ENCODE assay signal across 16 cellular contexts in the genomic region with DNA sequence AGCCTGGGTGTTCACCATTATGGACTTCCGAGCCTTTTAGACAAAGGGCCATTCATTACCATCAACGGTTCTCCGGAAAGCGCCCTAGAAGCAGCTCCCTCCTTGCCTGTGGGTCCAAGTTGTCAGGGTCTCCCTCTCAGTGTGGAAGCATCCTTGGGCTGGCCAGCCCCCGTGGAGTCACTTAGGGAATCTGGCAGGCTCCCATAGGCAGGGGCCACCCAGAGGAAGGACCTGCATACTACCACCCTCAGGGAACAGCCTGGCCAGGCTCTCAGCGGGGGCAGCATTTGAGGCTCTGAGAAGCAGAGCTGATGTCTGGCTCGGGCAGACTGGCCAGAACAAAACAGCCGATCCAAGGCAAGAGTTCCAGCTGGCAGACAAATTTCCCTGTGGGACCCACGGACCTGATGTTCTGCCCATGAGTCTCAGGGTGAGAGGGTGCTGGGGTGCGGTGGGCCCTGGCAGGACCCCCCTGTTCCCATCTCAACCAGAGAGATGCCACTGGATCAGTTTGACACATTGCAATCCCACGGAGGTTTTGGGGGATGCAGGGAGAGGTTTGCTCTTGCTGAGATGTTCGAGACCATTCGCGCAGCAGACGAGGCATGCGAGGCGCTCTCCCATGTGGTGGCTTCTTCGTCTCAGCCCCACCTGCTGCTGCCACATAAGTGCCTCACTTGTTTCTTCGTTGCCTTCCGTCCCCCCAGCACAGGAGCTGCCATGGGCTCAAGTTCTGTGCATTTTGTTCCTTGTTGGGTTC. TPM values are rescaled to one million over a fixed set of nuclear protein-coding genes. Genes with fewer than 3 reads are reported as not detected.
DNase-seq lines count a peak whose midpoint lies in the region; ATAC-seq and TF ChIP-seq lines count a peak whose summit lies in the region.
"Had no signal": no experiment of that assay in that cellular context is flagged by ENCODE, and none has a peak within 500 bp of the region (broad histone marks: within the 10 kb centered on the region; RNA-seq: fewer than 3 reads in every experiment).

No MANE protein-coding gene starts in this region.

- ATAC-seq in heart left ventricle (no peak), aorta (ENCODE audit: low FRiP score) (no peak)
- ATAC-seq: PC-3 had no signal

- TF ChIP-seq CTCF in heart left ventricle (IDR thresholded peaks at IDR 0.05), result no peak
- peak; percentile 54 for TF ChIP-seq CTCF in endodermal cell (conservative IDR thresholded peaks at IDR 0.05)

- H3K4ac ChIP-seq in neuronal stem cell (ENCODE audit: low read length), result no peak overlapping the region

- no peak for TF ChIP-seq POLR2A in heart left ventricle (IDR thresholded peaks at IDR 0.05)

- no peak overlapping the region for H3K4me2 ChIP-seq in neuronal stem cell (ENCODE audit: insufficient read depth, low read length, poor library complexity, severe bottlenecking)
- H3K4me2 ChIP-seq: A549 had no signal

- no peaks in the 10 kb centered on the region for H3K36me3 Mint-ChIP-seq in endodermal cell (ENCODE audit: low read depth)

- H3K9me3 ChIP-seq in heart left ventricle (no peaks in the 10 kb centered on the region), endodermal cell (ENCODE audit: control insufficient read depth, low read length) (no peaks in the 10 kb centered on the region), neuronal stem cell (replicated peaks in 1 of 2; ENCODE audit: control insufficient read depth in 2 of 2, insufficient read depth in 1 of 2, low read depth in 1 of 2, low read length in 2 of 2) (peaks cover 0 to 3% of the 10 kb centered on the region in 2 donors), aorta (ENCODE audit: control insufficient read depth, low read length) (no peaks in the 10 kb centered on the region), SJCRH30 (replicated peaks) (no peaks in the 10 kb centered on the region)
- H3K9me3 ChIP-seq: A549 had no signal

- WGBS in heart left ventricle, 4 donors, result 82 to 94% (median 86%) methylated on average over 20 of the region's 20 CpGs
- 86 to 90% methylated on average over 15 to 20 of the region's 20 CpGs for WGBS in endodermal cell (ENCODE audit: insufficient coverage in 1 of 2, insufficient read length in 1 of 2), 2 experiments
- WGBS in neuronal stem cell (ENCODE audit: extremely low coverage in 2 of 2, insufficient read length in 2 of 2, insufficient replicate concordance in 1 of 2), 2 donors, result no CpG with 5 or more reads among the region's 20 CpGs
- 57 to 58% methylated on average over 20 of the region's 20 CpGs for WGBS in aorta, 2 donors

- H3K4me3 ChIP-seq in heart left ventricle (no peak overlapping the region), endodermal cell (ENCODE audit: low read length) (no peak overlapping the region), neuronal stem cell (ENCODE audit: low read length in 2 of 2) (no peak overlapping the region), aorta (ENCODE audit: low read length in 2 of 2) (no peak overlapping the region), SJCRH30 (no peak overlapping the region)
- H3K4me3 ChIP-seq: A549 had no signal

- H2BK12ac ChIP-seq in neuronal stem cell (ENCODE audit: low read length), result no peak overlapping the region

- H3K27me3 Mint-ChIP-seq in endodermal cell (ENCODE audit: insufficient read depth), result peaks cover 13% of the 10 kb centered on the region

- H3K4me1 Mint-ChIP-seq in endodermal cell, result peaks cover 9% of the 10 kb centered on the region

- DNase-seq in cardiac septum (ENCODE audit: low spot score) (peak; percentile 54), heart left ventricle (no peak), endodermal cell (no peak), neuronal stem cell (ENCODE audit: low spot score) (no peak), aorta (peak; percentile 39 to 64), SJCRH30 (no peak), 8988T (no peak), DMS79 treated with DMSO at 0.1 percent for 48 hours (lab: John Stamatoyannopoulos, UW) (no peak)
- DNase-seq: DMS79; NCI-H1417 treated with DMSO at 0.1 percent for 48 hours; NCI-H2029 treated with DMSO at 0.1 percent for 48 hours; NCI-H524; NK-92 treated with Interleukin-12 subunit alpha and Interleukin-12 subunit beta, amount 100 ng/mL, for 24 hours; PC-3 had no signal

- H2BK5ac ChIP-seq in neuronal stem cell (ENCODE audit: low read length), result no peak overlapping the region

- H3K27me3 ChIP-seq in heart left ventricle (no peaks in the 10 kb centered on the region), endodermal cell (ENCODE audit: control insufficient read depth, insufficient read depth, low read length, poor library complexity, severe bottlenecking) (no peaks in the 10 kb centered on the region), neuronal stem cell (ENCODE audit: control insufficient read depth in 3 of 3, insufficient read depth in 3 of 3, low read depth in 1 of 3, low read length in 3 of 3) (no peaks in the 10 kb centered on the region), aorta (ENCODE audit: control insufficient read depth in 1 of 2, insufficient read depth in 2 of 2, low read length in 1 of 2) (no peaks in the 10 kb centered on the region), SJCRH30 (no peaks in the 10 kb centered on the region)

- H4K8ac ChIP-seq in neuronal stem cell (ENCODE audit: low read depth, low read length), result no peak overlapping the region

- no peak overlapping the region for H3K23ac ChIP-seq in neuronal stem cell (ENCODE audit: low read depth, low read length, poor library complexity)

- H2BK120ac ChIP-seq in neuronal stem cell (ENCODE audit: low read depth, low read length), result no peak overlapping the region

- no peak overlapping the region for H2AK5ac ChIP-seq in neuronal stem cell (ENCODE audit: low read depth, low read length)

- H3K27ac ChIP-seq in heart left ventricle, result no peak overlapping the region
- no peak overlapping the region for H3K27ac ChIP-seq in endodermal cell (ENCODE audit: low read depth, low read length)
- no peak overlapping the region for H3K27ac ChIP-seq in neuronal stem cell (replicated peaks; ENCODE audit: low read length)
- H3K27ac ChIP-seq in aorta (ENCODE audit: low read depth in 1 of 2, low read length in 2 of 2), result no peak overlapping the region
- H3K27ac ChIP-seq in SJCRH30, result no peak overlapping the region
- H3K27ac ChIP-seq: A549 had no signal

- H3K9ac ChIP-seq in endodermal cell (ENCODE audit: extremely low read depth, low read length, poor library complexity, severe bottlenecking), result no peak overlapping the region
- H3K9ac ChIP-seq in neuronal stem cell (ENCODE audit: low read depth, low read length, poor library complexity), result no peak overlapping the region

- no peak overlapping the region for H2AFZ ChIP-seq in neuronal stem cell (ENCODE audit: low read length)

- H4K91ac ChIP-seq in neuronal stem cell (ENCODE audit: low read depth, low read length, poor library complexity), result no peak overlapping the region

- H3K4me3 Mint-ChIP-seq in endodermal cell, result no peak overlapping the region

- peaks cover 0 to 22% (median 14%) of the 10 kb centered on the region in 12 donors for H3K4me1 ChIP-seq in heart left ventricle
- H3K4me1 ChIP-seq in endodermal cell (ENCODE audit: control insufficient read depth, insufficient read depth, low read length), result no peaks in the 10 kb centered on the region
- H3K4me1 ChIP-seq in neuronal stem cell (ENCODE audit: control insufficient read depth in 2 of 2, insufficient read depth in 1 of 2, low read depth in 1 of 2, low read length in 2 of 2), result peaks cover 0 to 3% of the 10 kb centered on the region in 2 donors
- H3K4me1 ChIP-seq in aorta (ENCODE audit: control insufficient read depth in 1 of 2, insufficient read depth in 2 of 2, low read length in 2 of 2), result no peaks in the 10 kb centered on the region
- no peaks in the 10 kb centered on the region for H3K4me1 ChIP-seq in SJCRH30
- H3K4me1 ChIP-seq: A549 had no signal

- intact Hi-C loops in cardiac septum (cut with DNase I) (loop anchor here (5.0 kb wide), 1 partner anchor 44 kb away; no protein-coding TSS in a partner anchor), heart left ventricle (cut with DNase I) (no loop called here), aorta (cut with DNase I) (no loop called here)

- no peaks in the 10 kb centered on the region for H3K79me1 ChIP-seq in neuronal stem cell (ENCODE audit: low read depth, low read length)

- H3K36me3 ChIP-seq in heart left ventricle (no peaks in the 10 kb centered on the region), endodermal cell (ENCODE audit: control insufficient read depth, insufficient read depth, low read length) (no peaks in the 10 kb centered on the region), neuronal stem cell (replicated peaks in 1 of 2; ENCODE audit: control insufficient read depth in 2 of 2, insufficient read depth in 2 of 2, low read length in 2 of 2) (no peaks in the 10 kb centered on the region), aorta (ENCODE audit: control insufficient read depth in 1 of 2, insufficient read depth in 2 of 2, low read length in 1 of 2) (no peaks in the 10 kb centered on the region), SJCRH30 (no peaks in the 10 kb centered on the region)

- H3K18ac ChIP-seq in neuronal stem cell (ENCODE audit: low read length), result peak overlapping the region; percentile 23

- no peaks in the 10 kb centered on the region for H3K9me3 Mint-ChIP-seq in endodermal cell

- no peak overlapping the region for H3K14ac ChIP-seq in neuronal stem cell (ENCODE audit: low read length)

- no peak overlapping the region for H3K27ac Mint-ChIP-seq in endodermal cell

- H2BK15ac ChIP-seq in neuronal stem cell (ENCODE audit: low read length), result no peak overlapping the region

RNA-seq across cellular contexts. Expression of gene ACKR3, which starts 56.9 kb away (rescaled TPM):
- 36.6 TPM for total RNA-seq in cardiac septum
- total RNA-seq in heart left ventricle, result 10 to 100 TPM; 15.7 to 56.3 (median 49.4) TPM
- polyA plus RNA-seq in heart left ventricle, result 10 to 100 TPM; 12.8 to 24.5 TPM
- total RNA-seq in endodermal cell, result 100 to 1,000 TPM in 1 of 2 donors, 10 to 100 TPM in 1; 76.9 to 110 TPM
- polyA plus RNA-seq in endodermal cell (2013, experiment 1 of 2), result 53.8 TPM
- polyA plus RNA-seq in endodermal cell (2013, experiment 2 of 2), result 66.2 TPM
- 4.4 TPM for polyA plus RNA-seq in neuronal stem cell (2013, experiment 1 of 2)
- polyA plus RNA-seq in neuronal stem cell (2013, experiment 2 of 2), result 4.3 TPM
- total RNA-seq in aorta, result 100 to 1,000 TPM; 113 to 116 TPM
- polyA plus RNA-seq in aorta, result 10 to 100 TPM in 1 of 2 donors, 1 to 10 TPM in 1; 7.0 to 37.5 TPM
- total RNA-seq in SJCRH30 (2014; rRNA removed; shearing (Covaris generic)), result 85.2 and 87.5 TPM in 2 replicates
- total RNA-seq: HT-29 had no signal

Comparison
In these comparisons a context has a peak if more than half of its experiments do, and no peak if none do; other contexts are left out.
1. DNase-seq: peak in cardiac septum (single experiment) and aorta (2 of 2); none in heart left ventricle (0 of 5), endodermal cell (single experiment), neuronal stem cell (single experiment), SJCRH30 (0 of 2), 8988T (single experiment) and DMS79 treated with DMSO at 0.1 percent for 48 hours (single experiment).